1 cellular context compared by ENCODE assay signal in genomic region chr16:15899538-15900100, GRCh38.
TF ChIP-seq lines count a peak whose summit lies in the region.

No MANE protein-coding gene starts in this region.

TF ChIP-seq in HepG2, 621 proteins besides CTCF, POLR2A, EP300 and RAD21 (continued from another document):
- TF ChIP-seq, protein P1, sequence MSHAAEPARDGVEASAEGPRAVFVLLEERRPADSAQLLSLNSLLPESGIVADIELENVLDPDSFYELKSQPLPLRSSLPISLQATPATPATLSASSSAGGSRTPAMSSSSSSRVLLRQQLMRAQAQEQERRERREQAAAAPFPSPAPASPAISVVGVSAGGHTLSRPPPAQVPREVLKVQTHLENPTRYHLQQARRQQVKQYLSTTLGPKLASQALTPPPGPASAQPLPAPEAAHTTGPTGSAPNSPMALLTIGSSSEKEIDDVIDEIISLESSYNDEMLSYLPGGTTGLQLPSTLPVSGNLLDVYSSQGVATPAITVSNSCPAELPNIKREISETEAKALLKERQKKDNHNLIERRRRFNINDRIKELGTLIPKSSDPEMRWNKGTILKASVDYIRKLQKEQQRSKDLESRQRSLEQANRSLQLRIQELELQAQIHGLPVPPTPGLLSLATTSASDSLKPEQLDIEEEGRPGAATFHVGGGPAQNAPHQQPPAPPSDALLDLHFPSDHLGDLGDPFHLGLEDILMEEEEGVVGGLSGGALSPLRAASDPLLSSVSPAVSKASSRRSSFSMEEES (CRISPR knock-in tag; IDR thresholded peaks at IDR 0.05), result peak; percentile 23; the same call in 1 of the 2 replicates
- TF ChIP-seq IKZF5 (CRISPR knock-in tag; IDR thresholded peaks at IDR 0.05), result peak; percentile 51; the same call in 1 of the 2 replicates
- TF ChIP-seq CREM (IDR thresholded peaks at IDR 0.05), result peak; percentile 45; the same call in 1 of the 2 replicates
- TF ChIP-seq CREM (CRISPR knock-in tag; IDR thresholded peaks at IDR 0.05), result no peak
- no peak for TF ChIP-seq ZNF256 (CRISPR knock-in tag; conservative IDR thresholded peaks at IDR 0.05)
- peak; percentile 51; the same call in 1 of the 2 replicates for TF ChIP-seq DNMT1 (CRISPR knock-in tag; IDR thresholded peaks at IDR 0.05)
- TF ChIP-seq KDM6A (CRISPR knock-in tag; IDR thresholded peaks at IDR 0.05; ENCODE audit: low read depth), result no peak
- TF ChIP-seq ZNF878 (CRISPR knock-in tag; IDR thresholded peaks at IDR 0.05), result no peak
- TF ChIP-seq ZNF331 (CRISPR knock-in tag; IDR thresholded peaks at IDR 0.05), result peak; percentile 27
- TF ChIP-seq DNMT3B (CRISPR knock-in tag; conservative IDR thresholded peaks at IDR 0.05), result no peak
- peak; percentile 78 for TF ChIP-seq ZNF430 (CRISPR knock-in tag; IDR thresholded peaks at IDR 0.05)
- 0 out of 2 replicates have a peak, but pooled peaks have one; percentile 66 for TF ChIP-seq ZNF441 (CRISPR knock-in tag; IDR thresholded peaks at IDR 0.05; ENCODE audit: borderline replicate concordance)
- 0 out of 2 replicates have a peak, but pooled peaks have one; percentile 31 for TF ChIP-seq FUBP1 (CRISPR knock-in tag; IDR thresholded peaks at IDR 0.05; ENCODE audit: borderline replicate concordance)
- no peak for TF ChIP-seq NRL (CRISPR knock-in tag; IDR thresholded peaks at IDR 0.05; ENCODE audit: borderline replicate concordance)
- TF ChIP-seq ZNF263 (CRISPR knock-in tag; IDR thresholded peaks at IDR 0.05), result peak; percentile 78
- TF ChIP-seq, protein P2, sequence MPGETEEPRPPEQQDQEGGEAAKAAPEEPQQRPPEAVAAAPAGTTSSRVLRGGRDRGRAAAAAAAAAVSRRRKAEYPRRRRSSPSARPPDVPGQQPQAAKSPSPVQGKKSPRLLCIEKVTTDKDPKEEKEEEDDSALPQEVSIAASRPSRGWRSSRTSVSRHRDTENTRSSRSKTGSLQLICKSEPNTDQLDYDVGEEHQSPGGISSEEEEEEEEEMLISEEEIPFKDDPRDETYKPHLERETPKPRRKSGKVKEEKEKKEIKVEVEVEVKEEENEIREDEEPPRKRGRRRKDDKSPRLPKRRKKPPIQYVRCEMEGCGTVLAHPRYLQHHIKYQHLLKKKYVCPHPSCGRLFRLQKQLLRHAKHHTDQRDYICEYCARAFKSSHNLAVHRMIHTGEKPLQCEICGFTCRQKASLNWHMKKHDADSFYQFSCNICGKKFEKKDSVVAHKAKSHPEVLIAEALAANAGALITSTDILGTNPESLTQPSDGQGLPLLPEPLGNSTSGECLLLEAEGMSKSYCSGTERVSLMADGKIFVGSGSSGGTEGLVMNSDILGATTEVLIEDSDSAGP (CRISPR knock-in tag; IDR thresholded peaks at IDR 0.05; ENCODE audit: borderline replicate concordance), result 0 out of 2 replicates have a peak, but pooled peaks have one; percentile 25
- no peak for TF ChIP-seq ZNF776 (CRISPR knock-in tag; IDR thresholded peaks at IDR 0.05)
- TF ChIP-seq, protein P3, sequence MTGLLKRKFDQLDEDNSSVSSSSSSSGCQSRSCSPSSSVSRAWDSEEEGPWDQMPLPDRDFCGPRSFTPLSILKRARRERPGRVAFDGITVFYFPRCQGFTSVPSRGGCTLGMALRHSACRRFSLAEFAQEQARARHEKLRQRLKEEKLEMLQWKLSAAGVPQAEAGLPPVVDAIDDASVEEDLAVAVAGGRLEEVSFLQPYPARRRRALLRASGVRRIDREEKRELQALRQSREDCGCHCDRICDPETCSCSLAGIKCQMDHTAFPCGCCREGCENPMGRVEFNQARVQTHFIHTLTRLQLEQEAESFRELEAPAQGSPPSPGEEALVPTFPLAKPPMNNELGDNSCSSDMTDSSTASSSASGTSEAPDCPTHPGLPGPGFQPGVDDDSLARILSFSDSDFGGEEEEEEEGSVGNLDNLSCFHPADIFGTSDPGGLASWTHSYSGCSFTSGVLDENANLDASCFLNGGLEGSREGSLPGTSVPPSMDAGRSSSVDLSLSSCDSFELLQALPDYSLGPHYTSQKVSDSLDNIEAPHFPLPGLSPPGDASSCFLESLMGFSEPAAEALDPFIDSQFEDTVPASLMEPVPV (CRISPR knock-in tag; IDR thresholded peaks at IDR 0.05), result no peak
- no peak for TF ChIP-seq MTF2 (CRISPR knock-in tag; IDR thresholded peaks at IDR 0.05; ENCODE audit: borderline replicate concordance)
- 0 out of 2 replicates have a peak, but pooled peaks have one; percentile 32 for TF ChIP-seq TAF1 (CRISPR knock-in tag; IDR thresholded peaks at IDR 0.05)
- peak; percentile 59; the same call in 1 of the 2 replicates for TF ChIP-seq ZSCAN9 (CRISPR knock-in tag; IDR thresholded peaks at IDR 0.05; ENCODE audit: borderline replicate concordance)
- peak; percentile 99 for TF ChIP-seq FOSL2 (CRISPR knock-in tag; IDR thresholded peaks at IDR 0.05)
- TF ChIP-seq ETV5 (CRISPR knock-in tag; IDR thresholded peaks at IDR 0.05; ENCODE audit: borderline replicate concordance), result peak; percentile 91
- TF ChIP-seq DPF2 (CRISPR knock-in tag; IDR thresholded peaks at IDR 0.05; ENCODE audit: borderline replicate concordance, low read depth), result peak; percentile 66; the same call in 1 of the 2 replicates
